Comparison of ENCODE assay signal across 1 cellular context in the genomic region with DNA sequence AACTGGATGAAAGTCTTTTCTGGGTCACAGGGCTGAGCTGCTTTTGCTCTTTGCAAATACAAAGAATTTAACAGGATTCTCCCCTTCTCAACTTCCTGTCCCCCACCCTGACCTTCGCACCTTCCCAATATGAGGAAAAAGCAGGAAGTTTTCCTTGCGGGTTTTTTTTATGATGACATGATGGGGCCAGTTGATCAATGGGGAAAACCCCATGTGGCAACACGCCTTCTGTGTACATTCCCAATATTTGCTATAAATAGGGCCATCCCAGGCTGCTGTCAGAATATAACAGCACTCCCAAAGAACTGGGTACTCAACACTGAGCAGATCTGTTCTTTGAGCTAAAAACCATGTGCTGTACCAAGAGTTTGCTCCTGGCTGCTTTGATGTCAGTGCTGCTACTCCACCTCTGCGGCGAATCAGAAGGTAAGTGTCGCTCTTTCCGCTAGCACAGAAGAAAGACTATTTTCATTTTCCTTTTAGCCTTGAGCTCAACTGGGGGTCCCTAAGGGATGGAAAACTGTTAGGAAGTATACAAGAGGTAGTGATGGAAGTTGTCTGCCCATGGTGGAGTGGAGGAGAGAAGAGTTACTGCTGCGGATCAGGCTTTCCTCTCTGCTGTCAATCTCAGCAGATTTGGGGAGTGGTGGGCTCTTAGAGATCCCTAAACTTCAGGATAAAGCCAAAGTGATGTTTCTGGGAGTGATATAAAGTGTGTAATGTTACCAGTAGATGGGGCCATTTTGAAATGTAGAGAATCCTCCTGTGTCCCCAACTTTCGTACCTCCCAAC.
TF ChIP-seq lines count a peak whose summit lies in the region.

A gene with protein sequence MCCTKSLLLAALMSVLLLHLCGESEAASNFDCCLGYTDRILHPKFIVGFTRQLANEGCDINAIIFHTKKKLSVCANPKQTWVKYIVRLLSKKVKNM (plus strand): TSS at position 281 of the 792 bp plus-strand sequence. CDS start 70 bp downstream, at position 351.

TF ChIP-seq in HepG2, 621 proteins besides CTCF, POLR2A, EP300 and RAD21 (continued from another document and continues in another):
- TF ChIP-seq, protein P1, sequence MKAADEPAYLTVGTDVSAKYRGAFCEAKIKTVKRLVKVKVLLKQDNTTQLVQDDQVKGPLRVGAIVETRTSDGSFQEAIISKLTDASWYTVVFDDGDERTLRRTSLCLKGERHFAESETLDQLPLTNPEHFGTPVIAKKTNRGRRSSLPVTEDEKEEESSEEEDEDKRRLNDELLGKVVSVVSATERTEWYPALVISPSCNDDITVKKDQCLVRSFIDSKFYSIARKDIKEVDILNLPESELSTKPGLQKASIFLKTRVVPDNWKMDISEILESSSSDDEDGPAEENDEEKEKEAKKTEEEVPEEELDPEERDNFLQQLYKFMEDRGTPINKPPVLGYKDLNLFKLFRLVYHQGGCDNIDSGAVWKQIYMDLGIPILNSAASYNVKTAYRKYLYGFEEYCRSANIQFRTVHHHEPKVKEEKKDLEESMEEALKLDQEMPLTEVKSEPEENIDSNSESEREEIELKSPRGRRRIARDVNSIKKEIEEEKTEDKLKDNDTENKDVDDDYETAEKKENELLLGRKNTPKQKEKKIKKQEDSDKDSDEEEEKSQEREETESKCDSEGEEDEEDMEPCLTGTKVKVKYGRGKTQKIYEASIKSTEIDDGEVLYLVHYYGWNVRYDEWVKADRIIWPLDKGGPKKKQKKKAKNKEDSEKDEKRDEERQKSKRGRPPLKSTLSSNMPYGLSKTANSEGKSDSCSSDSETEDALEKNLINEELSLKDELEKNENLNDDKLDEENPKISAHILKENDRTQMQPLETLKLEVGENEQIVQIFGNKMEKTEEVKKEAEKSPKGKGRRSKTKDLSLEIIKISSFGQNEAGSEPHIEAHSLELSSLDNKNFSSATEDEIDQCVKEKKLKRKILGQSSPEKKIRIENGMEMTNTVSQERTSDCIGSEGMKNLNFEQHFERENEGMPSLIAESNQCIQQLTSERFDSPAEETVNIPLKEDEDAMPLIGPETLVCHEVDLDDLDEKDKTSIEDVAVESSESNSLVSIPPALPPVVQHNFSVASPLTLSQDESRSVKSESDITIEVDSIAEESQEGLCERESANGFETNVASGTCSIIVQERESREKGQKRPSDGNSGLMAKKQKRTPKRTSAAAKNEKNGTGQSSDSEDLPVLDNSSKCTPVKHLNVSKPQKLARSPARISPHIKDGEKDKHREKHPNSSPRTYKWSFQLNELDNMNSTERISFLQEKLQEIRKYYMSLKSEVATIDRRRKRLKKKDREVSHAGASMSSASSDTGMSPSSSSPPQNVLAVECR (CRISPR knock-in tag; IDR thresholded peaks at IDR 0.05; ENCODE audit: borderline replicate concordance) = peak; percentile 95
- TF ChIP-seq TCF7 (IDR thresholded peaks at IDR 0.05; ENCODE audit: low read depth) (peak; percentile 93), ZNF180 (CRISPR knock-in tag; IDR thresholded peaks at IDR 0.05; ENCODE audit: borderline replicate concordance, low read depth) (no peak), ZNF557 (CRISPR knock-in tag; IDR thresholded peaks at IDR 0.05) (no peak; the same call in 1 of the 2 replicates), GATAD1 (CRISPR knock-in tag; IDR thresholded peaks at IDR 0.05) (peak; percentile 57), ZNF264 (CRISPR knock-in tag; IDR thresholded peaks at IDR 0.05) (peak; percentile 82), RARG (CRISPR knock-in tag; IDR thresholded peaks at IDR 0.05; ENCODE audit: low read depth) (peak; percentile 37; the same call in 1 of the 2 replicates), SP5 (CRISPR knock-in tag; IDR thresholded peaks at IDR 0.05; ENCODE audit: borderline replicate concordance, low read depth) (peak; percentile 93), ZNF598 (CRISPR knock-in tag; IDR thresholded peaks at IDR 0.05; ENCODE audit: borderline replicate concordance) (peak; percentile 65; the same call in 1 of the 2 replicates), ZNF678 (CRISPR knock-in tag; IDR thresholded peaks at IDR 0.05) (0 out of 2 replicates have a peak, but pooled peaks have one; percentile 6), RFX3 (CRISPR knock-in tag; IDR thresholded peaks at IDR 0.05) (no peak), HNF4G (IDR thresholded peaks at IDR 0.05; ENCODE audit: borderline replicate concordance, low read depth, low read length) (peak; percentile 86), HNF4G (CRISPR knock-in tag; IDR thresholded peaks at IDR 0.05; ENCODE audit: borderline replicate concordance, low read depth) (peak; percentile 97), GZF1 (CRISPR knock-in tag; IDR thresholded peaks at IDR 0.05) (no peak; the same call in 1 of the 2 replicates), SIX1 (CRISPR knock-in tag; IDR thresholded peaks at IDR 0.05; ENCODE audit: borderline replicate concordance) (peak; percentile 86; the same call in 1 of the 2 replicates), ZNF432 (CRISPR knock-in tag; IDR thresholded peaks at IDR 0.05; ENCODE audit: borderline replicate concordance) (no peak), ELF3 (CRISPR knock-in tag; IDR thresholded peaks at IDR 0.05) (peak; percentile 100), SOX13 (IDR thresholded peaks at IDR 0.05) (peak; percentile 93), SOX13 (CRISPR knock-in tag; conservative IDR thresholded peaks at IDR 0.05 in 1 of 2, IDR thresholded peaks at IDR 0.05 in 1 of 2) (peak in 1 of 2 experiments; percentile 81; a peak in 2 of 4 replicates), NFIC (IDR thresholded peaks at IDR 0.05; ENCODE audit: low read length) (peak; percentile 99), PHF20 (CRISPR knock-in tag; IDR thresholded peaks at IDR 0.05) (peak; percentile 47; the same call in 1 of the 2 replicates), ZNF10 (CRISPR knock-in tag; IDR thresholded peaks at IDR 0.05; ENCODE audit: borderline replicate concordance, low read depth) (no peak)
- TF ChIP-seq, protein P2, sequence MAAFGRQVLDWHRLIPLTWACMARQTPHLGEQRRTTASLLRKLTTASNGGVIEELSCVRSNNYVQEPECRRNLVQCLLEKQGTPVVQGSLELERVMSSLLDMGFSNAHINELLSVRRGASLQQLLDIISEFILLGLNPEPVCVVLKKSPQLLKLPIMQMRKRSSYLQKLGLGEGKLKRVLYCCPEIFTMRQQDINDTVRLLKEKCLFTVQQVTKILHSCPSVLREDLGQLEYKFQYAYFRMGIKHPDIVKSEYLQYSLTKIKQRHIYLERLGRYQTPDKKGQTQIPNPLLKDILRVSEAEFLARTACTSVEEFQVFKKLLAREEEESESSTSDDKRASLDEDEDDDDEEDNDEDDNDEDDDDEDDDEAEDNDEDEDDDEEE (CRISPR knock-in tag; IDR thresholded peaks at IDR 0.05) = no peak; the same call in 1 of the 2 replicates
- TF ChIP-seq, protein P3, sequence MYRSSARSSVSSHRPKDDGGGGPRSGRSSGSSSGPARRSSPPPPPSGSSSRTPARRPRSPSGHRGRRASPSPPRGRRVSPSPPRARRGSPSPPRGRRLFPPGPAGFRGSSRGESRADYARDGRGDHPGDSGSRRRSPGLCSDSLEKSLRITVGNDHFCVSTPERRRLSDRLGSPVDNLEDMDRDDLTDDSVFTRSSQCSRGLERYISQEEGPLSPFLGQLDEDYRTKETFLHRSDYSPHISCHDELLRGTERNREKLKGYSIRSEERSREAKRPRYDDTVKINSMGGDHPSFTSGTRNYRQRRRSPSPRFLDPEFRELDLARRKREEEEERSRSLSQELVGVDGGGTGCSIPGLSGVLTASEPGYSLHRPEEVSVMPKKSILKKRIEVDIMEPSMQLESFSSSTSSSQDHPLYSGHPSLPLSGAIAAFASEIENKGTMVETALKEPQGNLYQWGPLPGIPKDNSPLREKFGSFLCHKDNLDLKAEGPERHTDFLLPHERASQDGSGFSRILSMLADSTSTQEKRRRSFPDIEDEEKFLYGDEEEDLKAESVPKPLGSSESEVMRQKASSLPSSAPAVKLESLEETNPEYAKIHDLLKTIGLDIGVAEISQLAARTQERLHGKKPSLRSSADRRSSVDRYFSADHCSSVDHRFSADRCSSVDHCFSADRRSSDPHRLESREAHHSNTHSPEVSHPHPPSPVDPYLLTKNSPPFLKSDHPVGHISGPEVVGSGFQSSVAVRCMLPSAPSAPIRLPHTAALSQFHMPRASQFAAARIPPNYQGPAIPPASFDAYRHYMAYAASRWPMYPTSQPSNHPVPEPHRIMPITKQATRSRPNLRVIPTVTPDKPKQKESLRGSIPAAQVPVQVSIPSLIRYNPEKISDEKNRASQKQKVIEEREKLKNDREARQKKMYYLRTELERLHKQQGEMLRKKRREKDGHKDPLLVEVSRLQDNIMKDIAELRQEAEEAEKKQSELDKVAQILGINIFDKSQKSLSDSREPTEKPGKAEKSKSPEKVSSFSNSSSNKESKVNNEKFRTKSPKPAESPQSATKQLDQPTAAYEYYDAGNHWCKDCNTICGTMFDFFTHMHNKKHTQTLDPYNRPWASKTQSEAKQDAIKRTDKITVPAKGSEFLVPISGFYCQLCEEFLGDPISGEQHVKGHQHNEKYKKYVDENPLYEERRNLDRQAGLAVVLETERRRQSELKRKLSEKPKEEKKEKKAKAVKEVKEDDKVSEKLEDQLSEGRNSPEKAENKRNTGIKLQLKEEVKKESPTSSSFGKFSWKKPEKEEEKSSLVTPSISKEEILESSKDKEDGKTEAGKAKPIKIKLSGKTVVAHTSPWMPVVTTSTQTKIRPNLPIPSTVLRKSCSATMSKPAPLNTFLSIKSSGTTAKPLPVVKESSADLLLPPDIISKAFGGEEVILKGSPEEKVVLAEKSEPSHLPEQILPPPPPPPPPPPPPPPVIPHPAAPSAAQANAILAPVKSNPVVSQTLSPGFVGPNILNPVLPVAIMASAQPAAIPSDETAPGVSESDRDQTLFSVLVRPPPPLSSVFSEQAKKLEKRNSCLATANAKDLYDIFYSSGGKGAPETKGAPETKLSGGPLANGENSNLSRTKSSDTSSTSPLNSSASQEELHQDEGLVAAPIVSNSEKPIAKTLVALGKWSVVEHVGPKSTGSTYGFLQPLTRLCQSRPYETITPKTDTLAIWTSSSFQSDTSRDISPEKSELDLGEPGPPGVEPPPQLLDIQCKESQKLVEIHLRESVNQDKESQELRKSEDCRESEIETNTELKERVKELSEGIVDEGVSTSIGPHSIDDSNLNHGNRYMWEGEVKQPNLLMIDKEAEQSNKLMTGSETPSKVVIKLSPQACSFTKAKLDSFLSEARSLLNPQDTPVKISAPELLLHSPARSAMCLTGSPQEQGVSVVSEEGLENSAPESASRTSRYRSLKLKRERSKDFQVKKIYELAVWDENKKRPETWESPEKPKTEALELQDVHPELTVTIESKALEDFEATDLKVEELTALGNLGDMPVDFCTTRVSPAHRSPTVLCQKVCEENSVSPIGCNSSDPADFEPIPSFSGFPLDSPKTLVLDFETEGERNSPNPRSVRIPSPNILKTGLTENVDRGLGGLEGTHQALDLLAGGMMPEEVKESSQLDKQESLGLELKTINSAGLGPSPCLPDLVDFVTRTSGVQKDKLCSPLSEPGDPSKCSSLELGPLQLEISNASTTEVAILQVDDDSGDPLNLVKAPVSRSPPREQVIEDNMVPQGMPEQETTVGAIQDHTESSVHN (CRISPR knock-in tag; IDR thresholded peaks at IDR 0.05) = peak; percentile 75; the same call in 1 of the 2 replicates
- TF ChIP-seq, protein P4, sequence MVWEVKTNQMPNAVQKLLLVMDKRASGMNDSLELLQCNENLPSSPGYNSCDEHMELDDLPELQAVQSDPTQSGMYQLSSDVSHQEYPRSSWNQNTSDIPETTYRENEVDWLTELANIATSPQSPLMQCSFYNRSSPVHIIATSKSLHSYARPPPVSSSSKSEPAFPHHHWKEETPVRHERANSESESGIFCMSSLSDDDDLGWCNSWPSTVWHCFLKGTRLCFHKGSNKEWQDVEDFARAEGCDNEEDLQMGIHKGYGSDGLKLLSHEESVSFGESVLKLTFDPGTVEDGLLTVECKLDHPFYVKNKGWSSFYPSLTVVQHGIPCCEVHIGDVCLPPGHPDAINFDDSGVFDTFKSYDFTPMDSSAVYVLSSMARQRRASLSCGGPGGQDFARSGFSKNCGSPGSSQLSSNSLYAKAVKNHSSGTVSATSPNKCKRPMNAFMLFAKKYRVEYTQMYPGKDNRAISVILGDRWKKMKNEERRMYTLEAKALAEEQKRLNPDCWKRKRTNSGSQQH (CRISPR knock-in tag; IDR thresholded peaks at IDR 0.05; ENCODE audit: low read depth) = peak; percentile 94; the same call in 1 of the 2 replicates
- TF ChIP-seq, protein P5, sequence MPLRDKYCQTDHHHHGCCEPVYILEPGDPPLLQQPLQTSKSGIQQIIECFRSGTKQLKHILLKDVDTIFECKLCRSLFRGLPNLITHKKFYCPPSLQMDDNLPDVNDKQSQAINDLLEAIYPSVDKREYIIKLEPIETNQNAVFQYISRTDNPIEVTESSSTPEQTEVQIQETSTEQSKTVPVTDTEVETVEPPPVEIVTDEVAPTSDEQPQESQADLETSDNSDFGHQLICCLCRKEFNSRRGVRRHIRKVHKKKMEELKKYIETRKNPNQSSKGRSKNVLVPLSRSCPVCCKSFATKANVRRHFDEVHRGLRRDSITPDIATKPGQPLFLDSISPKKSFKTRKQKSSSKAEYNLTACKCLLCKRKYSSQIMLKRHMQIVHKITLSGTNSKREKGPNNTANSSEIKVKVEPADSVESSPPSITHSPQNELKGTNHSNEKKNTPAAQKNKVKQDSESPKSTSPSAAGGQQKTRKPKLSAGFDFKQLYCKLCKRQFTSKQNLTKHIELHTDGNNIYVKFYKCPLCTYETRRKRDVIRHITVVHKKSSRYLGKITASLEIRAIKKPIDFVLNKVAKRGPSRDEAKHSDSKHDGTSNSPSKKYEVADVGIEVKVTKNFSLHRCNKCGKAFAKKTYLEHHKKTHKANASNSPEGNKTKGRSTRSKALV (CRISPR knock-in tag; IDR thresholded peaks at IDR 0.05) = no peak
- TF ChIP-seq, protein P6, sequence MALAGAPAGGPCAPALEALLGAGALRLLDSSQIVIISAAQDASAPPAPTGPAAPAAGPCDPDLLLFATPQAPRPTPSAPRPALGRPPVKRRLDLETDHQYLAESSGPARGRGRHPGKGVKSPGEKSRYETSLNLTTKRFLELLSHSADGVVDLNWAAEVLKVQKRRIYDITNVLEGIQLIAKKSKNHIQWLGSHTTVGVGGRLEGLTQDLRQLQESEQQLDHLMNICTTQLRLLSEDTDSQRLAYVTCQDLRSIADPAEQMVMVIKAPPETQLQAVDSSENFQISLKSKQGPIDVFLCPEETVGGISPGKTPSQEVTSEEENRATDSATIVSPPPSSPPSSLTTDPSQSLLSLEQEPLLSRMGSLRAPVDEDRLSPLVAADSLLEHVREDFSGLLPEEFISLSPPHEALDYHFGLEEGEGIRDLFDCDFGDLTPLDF (CRISPR knock-in tag; IDR thresholded peaks at IDR 0.05) = peak; percentile 23; the same call in 1 of the 2 replicates
